ENCODE assay signal across 32 cellular contexts in genomic region chrX:9758239-9758638, GRCh38. TPM values are rescaled to one million over a fixed set of nuclear protein-coding genes. Genes with fewer than 3 reads are reported as not detected.
"Had no signal": no experiment of that assay in that cellular context is flagged by ENCODE, and none has a peak within 500 bp of the region (broad histone marks: within the 10 kb centered on the region; RNA-seq: fewer than 3 reads in every experiment).

No MANE protein-coding gene starts in this region.

- H3K4me3 ChIP-seq: Peyer's patch, SJSA1 had no signal

- DNase-seq: Karpas-422, KBM-7, MM.1S, MV-4-11, NCI-H1105, NCI-H1417 treated with DMSO at 0.1 percent for 48 hours, NCI-H1436 treated with DMSO at 0.1 percent for 48 hours, NCI-H1694 treated with DMSO at 0.1 percent for 48 hours, NCI-H187 treated with DMSO at 0.1 percent for 48 hours, NCI-H2029, NCI-H2081, NCI-H2171 treated with DMSO at 0.1 percent for 48 hours, NCI-H2227 treated with DMSO at 0.1 percent for 48 hours, NCI-H345, NCI-H446, NCI-H510A treated with DMSO at 0.1 percent for 48 hours, NCI-H524 treated with DMSO at 0.1 percent for 48 hours, NCI-H526 treated with DMSO at 0.1 percent for 48 hours, NCI-H774, OCI-M1, PC-3, Peyer's patch, SHP77, SIG-M5, SK-N-SH, SW 1271, T-helper 1 cell had no signal

- ATAC-seq: PC-3, Right ventricle myocardium inferior had no signal

- H3K36me3 ChIP-seq: Peyer's patch, SJSA1 had no signal

- H3K27ac ChIP-seq: KMS-11, Peyer's patch, RWPE1, SJSA1 had no signal

- H3K4me2 ChIP-seq: KMS-11, SK-N-SH had no signal

- H3K27me3 ChIP-seq: Peyer's patch, SJSA1 had no signal

- H3K9me3 ChIP-seq: Peyer's patch, SJSA1, SK-N-SH had no signal

- H3K4me1 ChIP-seq: Peyer's patch, SJSA1 had no signal

- H3K9ac ChIP-seq: KMS-11, SK-N-SH had no signal

RNA-seq across cellular contexts. Expression of gene GPR143, which starts 7.4 kb away (rescaled TPM):
- total RNA-seq: NCI-H460, Peyer's patch, Right ventricle myocardium inferior, SJSA1 had no signal
